In the genomic region with DNA sequence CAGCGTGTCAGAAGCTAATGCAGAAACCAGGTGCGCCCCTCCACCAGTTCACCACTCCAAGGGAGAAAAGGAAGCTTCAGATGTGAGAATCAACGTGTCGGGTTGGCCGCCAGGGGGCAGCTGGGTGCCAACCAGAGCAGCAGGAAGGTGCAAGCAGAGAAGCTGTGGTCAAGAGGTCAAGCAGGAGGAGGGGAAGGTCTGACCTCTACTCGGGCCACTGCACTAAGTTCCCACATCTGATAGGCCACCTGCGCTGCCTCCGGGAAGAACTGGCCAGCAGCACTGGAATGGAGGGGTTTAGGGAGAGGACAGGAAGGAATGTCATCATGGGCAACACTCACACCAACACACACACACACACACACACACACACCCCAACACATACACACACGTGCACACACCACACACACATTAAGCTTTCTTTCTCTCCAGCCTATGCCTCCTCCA, we compare ENCODE assay signal across 8 cellular contexts.
DNase-seq lines count a peak whose midpoint lies in the region; ATAC-seq and TF ChIP-seq lines count a peak whose summit lies in the region.

No MANE protein-coding gene starts in this region.

- DNase-seq in AML-193 (lab: John Stamatoyannopoulos, UW) (peak; percentile 75 to 89), LNCaP clone FGC (ENCODE audit: low read depth) (peak; percentile 17), T-helper 9 cell (peak; percentile 61), astrocyte of the spinal cord (ENCODE audit: low read depth, low spot score) (peak; percentile 59), iPS DF 4.7 (ENCODE audit: extremely low read depth, low spot score) (peak; percentile 5)
- peak; percentile 23 to 54 for DNase-seq in stimulated activated CD4-positive, alpha-beta T cell treated with anti-CD3 and anti-CD28 coated beads, Interleukin-12 subunit alpha, Interleukin-12 subunit beta, amount 100 ng/mL, for 24 hours (ENCODE audit: low read depth in 2 of 2)

- ATAC-seq in GM19035 (IDR thresholded peaks at IDR 0.05; ENCODE audit: unreplicated experiment) (peak; percentile 40), GM21526 (IDR thresholded peaks at IDR 0.05; ENCODE audit: low FRiP score, unreplicated experiment) (no peak)

- in situ Hi-C loops in astrocyte of the spinal cord (cut with HindIII; ENCODE audit: low sequenced_read_pairs), result no loop called here

- TF ChIP-seq CTCF in LNCaP clone FGC (IDR thresholded peaks at IDR 0.05; ENCODE audit: control insufficient read depth, extremely low read depth, insufficient read depth) (peak; percentile 93), astrocyte of the spinal cord (IDR thresholded peaks at IDR 0.05; ENCODE audit: low read depth, low read length) (peak; percentile 80)

- H3K4me3 ChIP-seq in LNCaP clone FGC (ENCODE audit: low read depth, low read length) (no peak overlapping the region), astrocyte of the spinal cord (ENCODE audit: low read depth, low read length) (no peak overlapping the region)

Comparison
In these comparisons a context has a peak if more than half of its experiments do, and no peak if none do; other contexts are left out.
1. DNase-seq: peak in every context shown above with its lines; median percentile 82 in AML-193; 61 in T-helper 9 cell; 59 in astrocyte of the spinal cord; 38 in stimulated activated CD4-positive, alpha-beta T cell treated with anti-CD3 and anti-CD28 coated beads, Interleukin-12 subunit alpha, Interleukin-12 subunit beta, amount 100 ng/mL, for 24 hours; 17 in LNCaP clone FGC; 5 in iPS DF 4.7.